Comparison of ENCODE assay signal across 1 cellular context in genomic region chr17:75624021-75624420, GRCh38.
TF ChIP-seq lines count a peak whose summit lies in the region.

No MANE protein-coding gene starts in this region.

TF ChIP-seq in K562, 482 proteins besides CTCF, POLR2A, EP300 and RAD21:
- TF ChIP-seq FOXK1 (CRISPR knock-in tag; IDR thresholded peaks at IDR 0.05; ENCODE audit: borderline replicate concordance) (no peak), POLR2G (IDR thresholded peaks at IDR 0.05; ENCODE audit: low read depth, low read length) (peak; percentile 28; the same call in 1 of the 2 replicates)
